In the genomic region with DNA sequence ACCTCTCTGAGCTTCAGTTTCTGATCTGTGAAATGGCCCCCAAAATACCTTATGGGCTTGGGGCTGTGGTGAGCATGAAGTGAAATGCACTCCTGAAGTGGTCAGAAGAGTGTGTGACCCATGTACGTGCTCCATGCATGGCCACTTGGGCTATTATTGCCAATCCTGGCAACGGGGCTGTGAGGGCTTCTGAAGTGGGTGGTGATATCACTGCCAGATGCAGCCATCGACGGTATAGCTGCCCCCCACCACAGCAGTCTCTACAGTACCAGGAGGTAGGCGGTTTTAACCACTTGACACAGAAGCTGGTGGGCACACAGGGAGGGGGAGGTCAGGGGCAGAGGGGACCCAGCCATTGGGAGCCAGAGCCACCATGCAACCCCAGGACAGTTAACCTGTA, we compare ENCODE assay signal across 14 cellular contexts. TPM values are rescaled to one million over a fixed set of nuclear protein-coding genes. Genes with fewer than 3 reads are reported as not detected.
"Had no signal": no experiment of that assay in that cellular context is flagged by ENCODE, and none has a peak within 500 bp of the region (broad histone marks: within the 10 kb centered on the region; RNA-seq: fewer than 3 reads in every experiment).

No MANE protein-coding gene starts in this region.

RNA-seq across cellular contexts. Expression of a gene that starts 2.7 kb away (rescaled TPM):
- total RNA-seq: naive thymus-derived CD4-positive, alpha-beta T cell; omental fat pad; renal cortical epithelial cell; right cardiac atrium; right lobe of liver; sigmoid colon; skeletal muscle tissue; suprapubic skin; transverse colon; upper lobe of right lung; urinary bladder; vagina had no signal
- polyA plus RNA-seq: naive thymus-derived CD4-positive, alpha-beta T cell; neural cell; right cardiac atrium; urinary bladder had no signal

RNA-seq across cellular contexts. Expression of a gene that starts 16.1 kb away (rescaled TPM):
- total RNA-seq: natural killer cell had no signal
- polyA plus RNA-seq: neural cell had no signal
